In genomic region chr12:48777501-48778400, GRCh38 we compare ENCODE assay signal across 1 cellular context.
TF ChIP-seq lines count a peak whose summit lies in the region.

No MANE protein-coding gene starts in this region.

TF ChIP-seq in WTC11, 78 proteins besides CTCF, POLR2A, EP300 and RAD21 (continued from another document):
- peak; percentile 77 for TF ChIP-seq ZNF121 (CRISPR knock-in tag; IDR thresholded peaks at IDR 0.05)
